2 cellular contexts compared by ENCODE assay signal in the genomic region with DNA sequence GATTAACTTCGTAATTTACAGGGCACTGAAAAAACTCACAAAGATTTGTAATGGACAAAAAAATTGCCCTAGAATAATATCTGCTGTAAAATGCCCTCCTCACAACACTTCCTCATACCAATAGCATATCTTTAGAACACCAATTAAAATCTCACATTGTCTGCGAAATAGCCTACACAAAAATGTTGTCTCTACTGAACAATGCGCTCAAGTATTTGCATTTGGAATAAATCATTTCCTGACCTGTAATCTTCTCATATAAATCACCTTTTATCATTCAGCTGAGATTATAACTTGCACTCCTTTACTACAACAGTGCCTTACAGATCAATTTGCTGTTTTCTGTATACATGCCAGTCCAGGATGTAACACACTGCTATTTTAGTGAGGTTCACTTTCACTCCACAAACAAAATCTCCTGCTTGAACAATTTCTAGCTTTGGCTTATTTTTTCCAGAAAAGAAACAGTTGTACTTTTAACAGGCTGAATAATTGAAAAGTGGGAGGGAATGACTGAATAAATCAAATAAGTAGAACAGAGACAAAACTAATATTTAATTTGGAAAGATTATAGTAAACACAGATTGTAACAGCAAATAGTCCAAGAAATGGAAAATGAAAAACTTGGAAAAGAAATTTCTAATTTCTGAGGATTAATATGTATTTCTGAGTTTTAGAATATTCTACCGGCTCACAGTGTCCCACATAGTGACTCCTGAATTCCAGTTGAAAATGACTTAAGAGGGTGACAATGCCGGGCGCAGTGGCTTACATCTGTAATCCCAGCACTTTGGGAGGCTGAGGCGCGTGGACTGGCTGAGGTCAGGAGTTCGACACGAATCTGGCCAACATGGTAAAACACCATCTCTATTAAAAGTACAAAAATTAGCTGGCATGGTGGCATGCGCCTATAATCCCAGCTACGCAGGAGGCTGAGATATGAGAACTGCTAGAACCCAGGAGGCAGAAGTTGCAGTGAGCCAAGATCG.
TF ChIP-seq lines count a peak whose summit lies in the region.

No MANE protein-coding gene starts in this region.

TF ChIP-seq in liver, 16 proteins besides CTCF, POLR2A, EP300 and RAD21:
- TF ChIP-seq EGR1 (IDR thresholded peaks at IDR 0.05; ENCODE audit: low read depth in 2 of 2) (no peak), RXRA (IDR thresholded peaks at IDR 0.05) (peak in 1 of 2 donors; percentile 11)

TF ChIP-seq in HepG2, 621 proteins besides CTCF, POLR2A, EP300 and RAD21:
- TF ChIP-seq ZFP62 (CRISPR knock-in tag; IDR thresholded peaks at IDR 0.05) (no peak), GATAD1 (CRISPR knock-in tag; IDR thresholded peaks at IDR 0.05) (no peak), MAFK (conservative IDR thresholded peaks at IDR 0.05 in 1 of 2, IDR thresholded peaks at IDR 0.05 in 1 of 2; ENCODE audit: low read length in 2 of 2) (no peak), PITX1 (CRISPR knock-in tag; IDR thresholded peaks at IDR 0.05) (no peak)
